ENCODE assay signal across 10 cellular contexts in the genomic region with DNA sequence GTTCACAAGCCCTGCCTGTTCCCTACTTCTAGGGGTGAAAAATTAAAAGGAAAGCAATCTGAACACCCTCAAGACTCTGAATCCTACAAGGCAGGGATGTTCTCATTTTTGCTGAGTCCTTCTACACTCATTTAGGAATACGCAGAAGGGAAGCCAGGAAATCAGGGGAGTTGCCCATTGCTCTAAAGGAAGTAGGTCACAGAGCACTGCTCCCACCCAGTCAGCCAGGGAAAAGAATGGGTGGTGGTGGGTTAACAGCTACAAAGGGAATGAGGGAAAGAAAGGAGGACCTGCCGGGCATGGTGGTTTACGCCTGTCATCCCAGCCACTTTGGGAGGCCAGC. TPM values are rescaled to one million over a fixed set of nuclear protein-coding genes. Genes with fewer than 3 reads are reported as not detected.
DNase-seq lines count a peak whose midpoint lies in the region; ATAC-seq, FAIRE-seq and TF ChIP-seq lines count a peak whose summit lies in the region.
"Had no signal": no experiment of that assay in that cellular context is flagged by ENCODE, and none has a peak within 500 bp of the region (broad histone marks: within the 10 kb centered on the region; RNA-seq: fewer than 3 reads in every experiment).

No MANE protein-coding gene starts in this region.

- no peak for TF ChIP-seq RAD21 in K562 (CRISPR knock-in tag; conservative IDR thresholded peaks at IDR 0.05 in 1 of 2, IDR thresholded peaks at IDR 0.05 in 1 of 2)

- no peak for TF ChIP-seq EP300 in K562 (IDR thresholded peaks at IDR 0.05; ENCODE audit: low read length)

- H3K36me3 ChIP-seq in K562 (ENCODE audit: control insufficient read depth, insufficient read depth, low read length) (no peaks in the 10 kb centered on the region), right atrium auricular region (no peaks in the 10 kb centered on the region), smooth muscle cell (ENCODE audit: low read depth) (no peaks in the 10 kb centered on the region)

- intact Hi-C loops in K562 (cut with micrococcal nuclease) = loop anchor here (5.0 kb wide), 1 partner anchor 649 kb away; no protein-coding TSS in a partner anchor
- intact Hi-C loops in posterior vena cava (cut with DNase I) = loop anchor here (5.0 to 10.0 kb wide), 3 partner anchors 74 to 314 kb away; a partner anchor contains a TSS

- H4K20me1 ChIP-seq in K562 (replicated peaks; ENCODE audit: control insufficient read depth, insufficient read depth, low read length) (no peaks in the 10 kb centered on the region), smooth muscle cell (ENCODE audit: low read depth) (peaks cover 20% of the 10 kb centered on the region)

- no peak overlapping the region for H3K9ac ChIP-seq in K562 (ENCODE audit: insufficient read depth in 1 of 2, low read depth in 2 of 2, low read length in 2 of 2)
- H3K9ac ChIP-seq in smooth muscle cell (ENCODE audit: low read depth) = peak overlapping the region; percentile 46

- no peaks in the 10 kb centered on the region for H3K9me3 ChIP-seq in K562 (replicated peaks; ENCODE audit: control insufficient read depth, insufficient read depth, low read depth, low read length)
- no peaks in the 10 kb centered on the region for H3K9me3 ChIP-seq in right atrium auricular region
- no peaks in the 10 kb centered on the region for H3K9me3 ChIP-seq in smooth muscle cell (replicated peaks; ENCODE audit: low read depth)

- H3K4me2 ChIP-seq in K562 (ENCODE audit: insufficient read depth, low read length) (no peak overlapping the region), smooth muscle cell (peak overlapping the region; percentile 35)

- H3K4me1 ChIP-seq in K562 (replicated peaks in 1 of 2; ENCODE audit: control insufficient read depth in 2 of 2, insufficient read depth in 2 of 2, low read length in 2 of 2) (peaks cover 11 to 27% of the 10 kb centered on the region in 2 experiments; a peak in 4 of 5 replicates), right atrium auricular region (peaks cover 0 to 41% of the 10 kb centered on the region in 2 donors), smooth muscle cell (ENCODE audit: low read depth) (peaks cover 26% of the 10 kb centered on the region)

- peaks cover 3 to 8% of the 10 kb centered on the region in 2 experiments; a peak in 3 of 5 replicates for H3K27me3 ChIP-seq in K562 (ENCODE audit: control insufficient read depth in 2 of 2, insufficient read depth in 2 of 2, low read length in 2 of 2)
- H3K27me3 ChIP-seq in right atrium auricular region = no peaks in the 10 kb centered on the region
- H3K27me3 ChIP-seq in smooth muscle cell (ENCODE audit: low read depth) = no peaks in the 10 kb centered on the region

- 32% methylated on average over 3 of the region's 3 CpGs for WGBS in K562 (ENCODE audit: insufficient coverage, low coverage, missing lambda C conversion rate)
- 79% methylated on average over 3 of the region's 3 CpGs for WGBS in smooth muscle cell (ENCODE audit: low lambda C conversion rate)

- H3K79me2 ChIP-seq in K562 (ENCODE audit: control insufficient read depth, insufficient read depth, low read length) (no peaks in the 10 kb centered on the region), smooth muscle cell (ENCODE audit: low read depth) (peaks cover 25% of the 10 kb centered on the region)

- ATAC-seq in K562 (no peak), HG03439 (IDR thresholded peaks at IDR 0.05; ENCODE audit: unreplicated experiment) (no peak)
- ATAC-seq: effector memory CD8-positive, alpha-beta T cell had no signal

- no peaks in the 10 kb centered on the region for H3K9me1 ChIP-seq in K562 (ENCODE audit: control insufficient read depth, insufficient read depth, low read length)

- POLR2A ChIA-PET in K562 (lab: Yijun Ruan, JAX) = interaction anchor here (0.6 to 1.3 kb wide), 5 partner anchors 32 to 398 kb away, joined by 3 to 4 read pairs (median 3); a partner anchor contains a TSS

- FAIRE-seq in K562 (lab: Jason Lieb, UNC) = no peak

- no TSS peak for BruUV-seq in K562 (replicated peaks; lab: Mats Ljungman, UMichigan)

- H3K27ac ChIP-seq in K562 (ENCODE audit: extremely low read depth, low read depth, low read length) (no peak overlapping the region), right atrium auricular region (peak overlapping the region; percentile 87 to 96), smooth muscle cell (ENCODE audit: low read depth) (peak overlapping the region; percentile 97)

- DNase-seq in GM03348 (ENCODE audit: low spot score) (peak; percentile 23), K562 (ENCODE audit: extremely low read depth in 1 of 4, low spot score in 3 of 4) (no peak), right atrium auricular region (ENCODE audit: low spot score) (peak; percentile 74), smooth muscle cell (lab: John Stamatoyannopoulos, UW; ENCODE audit: unreplicated experiment) (no peak), Kasumi-1 (lab: John Stamatoyannopoulos, UW) (no peak), posterior vena cava (ENCODE audit: low spot score) (no peak), NCI-H1417 treated with DMSO at 0.1 percent for 48 hours (lab: John Stamatoyannopoulos, UW) (no peak)
- DNase-seq: activated CD4-positive, alpha-beta T cell treated with anti-CD3 and anti-CD28 coated beads, Interleukin-2, amount 50 U/mL, for 1 hour; effector memory CD8-positive, alpha-beta T cell had no signal

- TF ChIP-seq CTCF in K562 (IDR thresholded peaks at IDR 0.05 in 2 of 3, conservative IDR thresholded peaks at IDR 0.05 in 1 of 3; ENCODE audit: insufficient read depth in 2 of 3, low read depth in 1 of 3, low read length in 3 of 3) (no peak), right atrium auricular region (IDR thresholded peaks at IDR 0.05) (no peak), smooth muscle cell (IDR thresholded peaks at IDR 0.05; ENCODE audit: borderline replicate concordance, insufficient read depth, poor library complexity, severe bottlenecking) (no peak)

- peaks cover 21% of the 10 kb centered on the region for H3F3A ChIP-seq in smooth muscle cell (ENCODE audit: low read depth)

- CTCF ChIA-PET in K562 (lab: Yijun Ruan, JAX; ENCODE audit: low intra/inter-chr PET ratio) = interaction anchor here (0.6 to 2.4 kb wide), 3 partner anchors 175 to 313 kb away, joined by 5 to 9 read pairs (median 8); a partner anchor contains a TSS

- H2AFZ ChIP-seq in K562 (ENCODE audit: low read depth, low read length) (0 out of 2 replicates have a peak overlapping the region, but pooled peaks have one; percentile 7), smooth muscle cell (ENCODE audit: low read depth) (peak overlapping the region; percentile 34)

- TF ChIP-seq POLR2A in K562 (conservative IDR thresholded peaks at IDR 0.05) = no peak

- H3K4me3 ChIP-seq in K562 (no peak overlapping the region), right atrium auricular region (no peak overlapping the region), smooth muscle cell (no peak overlapping the region)

- in situ Hi-C loops in K562 (cut with MboI) = loop anchor here (5.0 kb wide), 4 partner anchors 69 to 409 kb away; a partner anchor contains a TSS

TF ChIP-seq in K562, 482 proteins besides CTCF, POLR2A, EP300 and RAD21 (continues in another document):
- TF ChIP-seq ZNF143 (CRISPR knock-in tag; IDR thresholded peaks at IDR 0.05) = no peak
- TF ChIP-seq LEF1 (IDR thresholded peaks at IDR 0.05) = no peak
- TF ChIP-seq YY1 (IDR thresholded peaks at IDR 0.05; ENCODE audit: borderline replicate concordance in 1 of 3, control insufficient read depth in 1 of 3, extremely low read depth in 1 of 3, insufficient read depth in 3 of 3, insufficient read length in 1 of 3, insufficient replicate concordance in 2 of 3, low read depth in 1 of 3, low read length in 2 of 3) = no peak
- no peak for TF ChIP-seq CREB1 (IDR thresholded peaks at IDR 0.05)
- TF ChIP-seq CREB1 (CRISPR knock-in tag; IDR thresholded peaks at IDR 0.05) = no peak
- TF ChIP-seq ZNF124 (CRISPR knock-in tag; IDR thresholded peaks at IDR 0.05) = no peak
- TF ChIP-seq POLR2H (tag; IDR thresholded peaks at IDR 0.05; ENCODE audit: low read depth) = no peak
- no peak for TF ChIP-seq CBFB (CRISPR knock-in tag; IDR thresholded peaks at IDR 0.05)
- TF ChIP-seq MED1 (CRISPR knock-in tag; IDR thresholded peaks at IDR 0.05; ENCODE audit: borderline replicate concordance) = no peak
- no peak for TF ChIP-seq ZNF12 (CRISPR knock-in tag; IDR thresholded peaks at IDR 0.05)
- no peak for TF ChIP-seq TARDBP (IDR thresholded peaks at IDR 0.05)

RNA-seq across cellular contexts. Expression of a gene that starts 2.4 kb away (rescaled TPM):
- total RNA-seq in K562 (2011; cell fraction: chromatin; rRNA removed; ENCODE audit: low replicate concordance) = 0.35 and 1.9 TPM in 2 replicates
- total RNA-seq in K562 (2011; cell fraction: nucleolus; rRNA removed) = 0.26 and 0.50 TPM in 2 replicates
- total RNA-seq in K562 (2011; cell fraction: nucleoplasm; rRNA removed) = 0.59 and 2.0 TPM in 2 replicates
- total RNA-seq in K562 (2014; rRNA removed) (0.27 and 0.65 TPM in 2 replicates), K562 (2014; rRNA removed; fragmentation: Illumina TruSeq; extraction: Trizol) (0.62 and 0.67 TPM in 2 replicates), K562 (2015; rRNA removed; fragmentation: Illumina TruSeq; extraction: Trizol) (0.68 and 0.91 TPM in 2 replicates), K562 (2021) (1.4 and 1.6 TPM in 2 replicates), right atrium auricular region (10 to 100 TPM; 10.2 to 13.4 TPM), smooth muscle cell (19.7 and 22.0 TPM in 2 replicates), posterior vena cava (10 to 100 TPM; 36.3 to 48.6 TPM)
- polyA plus RNA-seq in K562 (2011; rRNA removed) (0.60 and 1.6 TPM in 2 replicates), K562 (2014; fragmentation: Illumina TruSeq; extraction: Trizol) (0.64 and 0.76 TPM in 2 replicates), K562 (2014; fragmentation: Nextera tagmentation; extraction: Ambion mirVana) (under 1 TPM; 0.28 to 0.89 TPM), K562 (2014; rRNA removed) (0.39 and 0.57 TPM in 2 replicates), smooth muscle cell (10.4 and 24.5 TPM in 2 replicates)
- polyA plus RNA-seq in K562 (2011; cell fraction: cytosol; rRNA removed) = 0.33 and 1.4 TPM in 2 replicates
- polyA plus RNA-seq in K562 (2011; cell fraction: nucleus; rRNA removed) = 0.30 and 1.1 TPM in 2 replicates
- polyA plus RNA-seq in K562 (2012) = 0.68 and 1.1 TPM in 2 replicates
- polyA minus RNA-seq in K562 (2011; rRNA and poly(A)+ RNA removed) = 1.1 and 5.9 TPM in 2 replicates
- 0.38 and 1.5 TPM in 2 replicates for polyA minus RNA-seq in K562 (2011; cell fraction: cytosol; rRNA and poly(A)+ RNA removed)
- 0.67 and 2.6 TPM in 2 replicates for polyA minus RNA-seq in K562 (2011; cell fraction: nucleus; rRNA and poly(A)+ RNA removed)

Comparison
In these comparisons a context has a peak if more than half of its experiments do, and no peak if none do; other contexts are left out.
1. DNase-seq: peak in GM03348 (single experiment) and right atrium auricular region (single experiment); none in K562 (0 of 4), smooth muscle cell (single experiment), Kasumi-1 (0 of 2), posterior vena cava (single experiment) and NCI-H1417 treated with DMSO at 0.1 percent for 48 hours (single experiment).